Comparison of ENCODE assay signal across 10 cellular contexts in the genomic region with DNA sequence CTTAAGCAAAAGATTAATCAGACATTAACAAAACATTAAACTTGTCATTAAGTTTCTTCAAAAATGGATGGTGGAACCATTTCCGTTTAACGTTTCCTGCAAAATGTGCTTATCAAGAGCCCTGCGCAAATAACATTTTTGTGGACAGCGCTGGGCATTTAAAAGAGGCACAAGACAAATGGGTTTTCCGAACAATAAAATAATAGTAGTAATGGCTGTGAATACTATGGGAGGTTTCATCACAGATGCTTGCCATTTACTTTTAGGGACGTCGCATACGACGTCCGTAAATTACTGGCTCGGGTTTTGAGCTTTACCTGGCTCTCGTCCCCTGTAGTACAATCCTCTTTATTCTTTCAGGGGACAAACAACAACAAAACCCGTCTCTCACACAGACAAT. TPM values are rescaled to one million over a fixed set of nuclear protein-coding genes. Genes with fewer than 3 reads are reported as not detected.
DNase-seq lines count a peak whose midpoint lies in the region; ATAC-seq and TF ChIP-seq lines count a peak whose summit lies in the region.
"Had no signal": no experiment of that assay in that cellular context is flagged by ENCODE, and none has a peak within 500 bp of the region (broad histone marks: within the 10 kb centered on the region; RNA-seq: fewer than 3 reads in every experiment).

No MANE protein-coding gene starts in this region.

- H3K27me3 Mint-ChIP-seq in brain = no peaks in the 10 kb centered on the region

- no peak for DNase-seq in left ventricle myocardium inferior
- DNase-seq in left ventricle myocardium superior = no peak
- no peak for DNase-seq in lung (ENCODE audit: low spot score)
- DNase-seq in RPMI8226 = no peak
- no peak for DNase-seq in activated gamma-delta T cell treated with Interleukin-2 at 50 U/mL for 16 hours
- DNase-seq: central memory CD4-positive, alpha-beta T cell; NCI-H2107 had no signal

- no peaks in the 10 kb centered on the region for H3K9me3 ChIP-seq in left ventricle myocardium inferior (replicated peaks)
- H3K9me3 ChIP-seq in lung (ENCODE audit: control insufficient read depth in 2 of 2, insufficient read depth in 1 of 2, low read length in 1 of 2) = no peaks in the 10 kb centered on the region

- H3K36me3 ChIP-seq in left ventricle myocardium inferior (no peaks in the 10 kb centered on the region), lung (ENCODE audit: control insufficient read depth in 2 of 2, insufficient read depth in 2 of 2, low read length in 2 of 2) (no peaks in the 10 kb centered on the region)

- H3K4me3 ChIP-seq in left ventricle myocardium inferior = peak overlapping the region; percentile 75
- H3K4me3 ChIP-seq in lung = peak overlapping the region; percentile 89

- H3K27me3 ChIP-seq in left ventricle myocardium inferior (ENCODE audit: low read depth) (no peaks in the 10 kb centered on the region), lung (ENCODE audit: control insufficient read depth, insufficient read depth) (no peaks in the 10 kb centered on the region)

- no peak overlapping the region for H3K4me3 Mint-ChIP-seq in brain

- intact Hi-C loops in left ventricle myocardium inferior (cut with micrococcal nuclease) = loop anchor here (5.0 kb wide), 1 partner anchor 99 kb away; the partner anchor contains the start of gene ACAT1
- intact Hi-C loops in left ventricle myocardium superior (cut with micrococcal nuclease) = loop anchor here (5.0 kb wide), 1 partner anchor 246 kb away; the partner anchor contains the start of gene C11orf65

- H3K27ac Mint-ChIP-seq in brain = peak overlapping the region in 3 of 5 experiments; percentile 53 to 85 (median 68)

- H3K36me3 Mint-ChIP-seq in brain = peaks cover 14% of the 10 kb centered on the region

- H3K27ac ChIP-seq in left ventricle myocardium inferior (replicated peaks) (peak overlapping the region; percentile 96), lung (ENCODE audit: low read depth in 1 of 2, low read length in 1 of 2) (peak overlapping the region; percentile 77 to 99)

- peaks cover 34% of the 10 kb centered on the region for H3K4me1 Mint-ChIP-seq in brain

- TF ChIP-seq CTCF in left ventricle myocardium inferior (IDR thresholded peaks at IDR 0.05; ENCODE audit: borderline replicate concordance) = no peak
- no peak for TF ChIP-seq CTCF in brain (conservative IDR thresholded peaks at IDR 0.05)
- TF ChIP-seq CTCF in lung (IDR thresholded peaks at IDR 0.05; ENCODE audit: control extremely low read depth, extremely low read depth) = no peak

- WGBS in lung, 2 donors = 0 to 1% methylated on average over 13 of the region's 13 CpGs

- H3K4me1 ChIP-seq in left ventricle myocardium inferior = peaks cover 62% of the 10 kb centered on the region
- H3K4me1 ChIP-seq in lung (ENCODE audit: control insufficient read depth in 2 of 2, insufficient read depth in 2 of 2, low read length in 2 of 2) = peaks cover 3 to 21% of the 10 kb centered on the region in 2 donors

- H3K9me3 Mint-ChIP-seq in brain = no peaks in the 10 kb centered on the region

- ATAC-seq in left ventricle myocardium superior = no peak
- ATAC-seq in lung (ENCODE audit: insufficient read depth, low FRiP score) = no peak
- no peak for ATAC-seq in GM18502 (IDR thresholded peaks at IDR 0.05; ENCODE audit: poor library complexity, unreplicated experiment)
- no peak for ATAC-seq in HG02973 (IDR thresholded peaks at IDR 0.05; ENCODE audit: unreplicated experiment)

RNA-seq across cellular contexts. Expression of gene NPAT, which starts 1.0 kb away (rescaled TPM):
- total RNA-seq in left ventricle myocardium inferior = 6.3 TPM
- total RNA-seq in left ventricle myocardium superior = 9.0 TPM
- polyA plus RNA-seq in brain (ENCODE audit: insufficient read depth, low read depth, low replicate concordance) = 5.9 TPM
- total RNA-seq in lung = 10 to 100 TPM; 10.9 to 26.2 TPM
- polyA plus RNA-seq in lung = 1 to 10 TPM; 2.4 to 4.1 TPM

RNA-seq across cellular contexts. Expression of gene ATM, which starts 1.5 kb away (rescaled TPM):
- total RNA-seq in left ventricle myocardium inferior (30.1 TPM), left ventricle myocardium superior (33.3 TPM), lung (100 to 1,000 TPM in 1 of 2 donors, 10 to 100 TPM in 1; 42.7 to 165 TPM)
- polyA plus RNA-seq in brain (ENCODE audit: insufficient read depth, low read depth, low replicate concordance) (6.2 TPM), lung (10 to 100 TPM; 14.9 to 17.0 TPM)
